ENCODE assay signal across 11 cellular contexts in the genomic region with DNA sequence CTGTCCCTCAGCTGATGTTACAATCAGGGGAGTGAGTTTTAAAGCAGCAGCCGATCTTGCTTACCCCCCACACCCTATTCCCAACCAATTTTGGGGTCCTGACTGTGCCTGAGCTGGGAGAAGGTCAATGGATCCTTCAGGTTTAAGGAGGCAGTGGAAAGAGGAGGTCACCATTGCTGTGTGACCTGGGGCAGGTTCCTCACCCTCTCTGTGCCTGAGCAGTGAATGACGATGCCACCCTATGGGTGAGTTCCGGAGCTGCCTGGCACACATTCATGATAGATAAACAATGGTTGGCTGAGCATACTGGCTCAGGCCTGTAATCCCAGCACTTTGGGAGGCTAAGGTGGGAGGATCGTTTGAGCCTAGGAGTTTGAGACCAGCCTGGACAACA. TPM values are rescaled to one million over a fixed set of nuclear protein-coding genes. Genes with fewer than 3 reads are reported as not detected.
DNase-seq lines count a peak whose midpoint lies in the region; ATAC-seq, FAIRE-seq and TF ChIP-seq lines count a peak whose summit lies in the region.
"Had no signal": no experiment of that assay in that cellular context is flagged by ENCODE, and none has a peak within 500 bp of the region (broad histone marks: within the 10 kb centered on the region; RNA-seq: fewer than 3 reads in every experiment).

No MANE protein-coding gene starts in this region.

- no peak overlapping the region for H2AFZ ChIP-seq in HepG2 (ENCODE audit: low read length)

- no peak for DNase-seq in T-helper 2 cell treated with Interferon-gamma antibody and Interleukin-4, amounts not matched to agents 5 μg/mL and 100 μg/mL, for 36 hours (ENCODE audit: low spot score)
- DNase-seq in T-helper 2 cell: no peak
- no peak for DNase-seq in activated T-helper 1 cell treated with anti-CD3 and anti-CD28 coated beads, Interleukin-12 subunit alpha, Interleukin-12 subunit beta, Interleukin-2, Interleukin-4 antibody, amounts not matched to agents 30 ng/mL and 10 ng/mL and 1 ng/mL, durations not matched to agents 14 hours and 24 hours and 36 hours (ENCODE audit: low spot score)
- no peak for DNase-seq in HepG2 (ENCODE audit: low spot score)
- no peak for DNase-seq in stomach
- no peak for DNase-seq in dedifferentiated amniotic fluid mesenchymal stem cell (ENCODE audit: extremely low spot score)
- DNase-seq in UCSD-AML1 (lab: John Stamatoyannopoulos, UW; ENCODE audit: unreplicated experiment): no peak
- no peak for DNase-seq in SW480 (ENCODE audit: low spot score)
- DNase-seq: 8988T, retina, WERI-Rb-1 had no signal

- no TSS peak for BruUV-seq in HepG2 (replicated peaks; lab: Mats Ljungman, UMichigan)

- H3K9me3 ChIP-seq in HepG2 (ENCODE audit: low read length): no peaks in the 10 kb centered on the region
- H3K9me3 ChIP-seq in stomach: no peaks in the 10 kb centered on the region

- H3K27me3 Mint-ChIP-seq in T-helper 2 cell treated with Interferon-gamma antibody and Interleukin-4, amounts not matched to agents 5 μg/mL and 100 μg/mL, for 36 hours (ENCODE audit: low read depth): no peaks in the 10 kb centered on the region
- peaks cover 1% of the 10 kb centered on the region for H3K27me3 Mint-ChIP-seq in activated T-helper 1 cell treated with anti-CD3 and anti-CD28 coated beads, Interleukin-12 subunit alpha, Interleukin-12 subunit beta, Interleukin-2, Interleukin-4 antibody, amounts not matched to agents 30 ng/mL and 10 ng/mL and 1 ng/mL, durations not matched to agents 14 hours and 24 hours and 36 hours (ENCODE audit: insufficient read depth)

- 100% methylated on average over 4 of the region's 4 CpGs for WGBS in HepG2 (ENCODE audit: low lambda C conversion rate)
- 34 to 59% (median 54%) methylated on average over 4 of the region's 4 CpGs for WGBS in stomach, 5 donors

- peak overlapping the region; percentile 71 for H3K27ac Mint-ChIP-seq in T-helper 2 cell treated with Interferon-gamma antibody and Interleukin-4, amounts not matched to agents 5 μg/mL and 100 μg/mL, for 36 hours
- H3K27ac Mint-ChIP-seq in activated T-helper 1 cell treated with anti-CD3 and anti-CD28 coated beads, Interleukin-12 subunit alpha, Interleukin-12 subunit beta, Interleukin-2, Interleukin-4 antibody, amounts not matched to agents 30 ng/mL and 10 ng/mL and 1 ng/mL, durations not matched to agents 14 hours and 24 hours and 36 hours: peak overlapping the region; percentile 58

- CTCF ChIA-PET in HepG2 (lab: Yijun Ruan, JAX; ENCODE audit: low intra/inter-chr PET ratio, low total read pairs): no interaction called here

- no peak for FAIRE-seq in HepG2 (lab: Jason Lieb, UNC)

- intact Hi-C loops in activated T-helper 1 cell treated with anti-CD3 and anti-CD28 coated beads, Interleukin-12 subunit alpha, Interleukin-12 subunit beta, Interleukin-2, Interleukin-4 antibody, amounts not matched to agents 30 ng/mL and 10 ng/mL and 1 ng/mL, durations not matched to agents 14 hours and 24 hours and 36 hours (cut with micrococcal nuclease): no loop called here
- intact Hi-C loops in HepG2 (cut with micrococcal nuclease; ENCODE audit: unreplicated experiment) (loop anchor here (1.0 kb wide), 1 partner anchor 19 kb away; no protein-coding TSS in a partner anchor), stomach (cut with DNase I; ENCODE audit: low total_unique reads) (no loop called here)

- TF ChIP-seq RAD21 in HepG2 (CRISPR knock-in tag; IDR thresholded peaks at IDR 0.05): no peak

- no peak overlapping the region for H3K4me2 ChIP-seq in HepG2 (ENCODE audit: low read depth, low read length)

- peak overlapping the region; percentile 50 for H3K4me3 Mint-ChIP-seq in T-helper 2 cell treated with Interferon-gamma antibody and Interleukin-4, amounts not matched to agents 5 μg/mL and 100 μg/mL, for 36 hours
- H3K4me3 Mint-ChIP-seq in activated T-helper 1 cell treated with anti-CD3 and anti-CD28 coated beads, Interleukin-12 subunit alpha, Interleukin-12 subunit beta, Interleukin-2, Interleukin-4 antibody, amounts not matched to agents 30 ng/mL and 10 ng/mL and 1 ng/mL, durations not matched to agents 14 hours and 24 hours and 36 hours: peak overlapping the region; percentile 37

- peaks cover 25% of the 10 kb centered on the region for H3K36me3 Mint-ChIP-seq in T-helper 2 cell treated with Interferon-gamma antibody and Interleukin-4, amounts not matched to agents 5 μg/mL and 100 μg/mL, for 36 hours (ENCODE audit: low read depth)
- H3K36me3 Mint-ChIP-seq in activated T-helper 1 cell treated with anti-CD3 and anti-CD28 coated beads, Interleukin-12 subunit alpha, Interleukin-12 subunit beta, Interleukin-2, Interleukin-4 antibody, amounts not matched to agents 30 ng/mL and 10 ng/mL and 1 ng/mL, durations not matched to agents 14 hours and 24 hours and 36 hours (ENCODE audit: low read depth): peaks cover 12% of the 10 kb centered on the region

- ATAC-seq in HepG2: no peak

- in situ Hi-C loops in HepG2 (cut with HindIII; ENCODE audit: extremely low pct_ligation_motif_present, low pct_unique_long_range_greater_than_20kb): no loop called here

- H3K4me3 ChIP-seq in HepG2 (replicated peaks in 1 of 3; ENCODE audit: insufficient read depth in 1 of 3, low read depth in 2 of 3, low read length in 3 of 3): no peak overlapping the region
- no peak overlapping the region for H3K4me3 ChIP-seq in stomach

- peaks cover 34% of the 10 kb centered on the region for H3K4me1 Mint-ChIP-seq in T-helper 2 cell treated with Interferon-gamma antibody and Interleukin-4, amounts not matched to agents 5 μg/mL and 100 μg/mL, for 36 hours (ENCODE audit: low read depth)
- H3K4me1 Mint-ChIP-seq in activated T-helper 1 cell treated with anti-CD3 and anti-CD28 coated beads, Interleukin-12 subunit alpha, Interleukin-12 subunit beta, Interleukin-2, Interleukin-4 antibody, amounts not matched to agents 30 ng/mL and 10 ng/mL and 1 ng/mL, durations not matched to agents 14 hours and 24 hours and 36 hours (ENCODE audit: low read depth): peaks cover 45% of the 10 kb centered on the region

- POLR2A ChIA-PET in HepG2 (lab: Yijun Ruan, JAX): interaction anchor here (5.8 to 7.2 kb wide), 3 partner anchors 9 to 22 kb away, joined by 51 to 251 read pairs (median 187); a partner anchor contains a TSS

- no peak overlapping the region for H3K27ac ChIP-seq in HepG2 (ENCODE audit: extremely low read length, insufficient read depth, low read length)
- H3K27ac ChIP-seq in stomach: peak overlapping the region in 4 of 5 donors; percentile 96 to 98 (median 98)
- H3K27ac ChIP-seq: WERI-Rb-1 had no signal

- H3K27me3 ChIP-seq in HepG2 (ENCODE audit: control insufficient read depth in 1 of 2, insufficient read depth in 2 of 2, low read length in 2 of 2) (no peaks in the 10 kb centered on the region), stomach (no peaks in the 10 kb centered on the region)

- no peaks in the 10 kb centered on the region for H3K79me2 ChIP-seq in HepG2 (ENCODE audit: insufficient read depth, low read length)

- TF ChIP-seq POLR2A in HepG2 (IDR thresholded peaks at IDR 0.05; ENCODE audit: insufficient read depth in 1 of 2, low read depth in 2 of 2, low read length in 2 of 2) (no peak), stomach (IDR thresholded peaks at IDR 0.05) (no peak)

- H3K9ac ChIP-seq in HepG2 (ENCODE audit: insufficient read depth, low read depth, low read length): no peak overlapping the region

- no peaks in the 10 kb centered on the region for H3K9me3 Mint-ChIP-seq in T-helper 2 cell treated with Interferon-gamma antibody and Interleukin-4, amounts not matched to agents 5 μg/mL and 100 μg/mL, for 36 hours
- H3K9me3 Mint-ChIP-seq in activated T-helper 1 cell treated with anti-CD3 and anti-CD28 coated beads, Interleukin-12 subunit alpha, Interleukin-12 subunit beta, Interleukin-2, Interleukin-4 antibody, amounts not matched to agents 30 ng/mL and 10 ng/mL and 1 ng/mL, durations not matched to agents 14 hours and 24 hours and 36 hours: no peaks in the 10 kb centered on the region

- TF ChIP-seq CTCF in HepG2 (CRISPR knock-in tag; IDR thresholded peaks at IDR 0.05): no peak
- no peak for TF ChIP-seq CTCF in stomach (IDR thresholded peaks at IDR 0.05)

- TF ChIP-seq EP300 in HepG2 (IDR thresholded peaks at IDR 0.05; ENCODE audit: low read depth in 2 of 2, low read length in 2 of 2) (no peak), HepG2 (CRISPR knock-in tag; IDR thresholded peaks at IDR 0.05; ENCODE audit: borderline replicate concordance) (no peak), stomach (IDR thresholded peaks at IDR 0.05) (no peak)

- H3K36me3 ChIP-seq in HepG2 (replicated peaks in 1 of 2; ENCODE audit: control insufficient read depth in 1 of 2, insufficient read depth in 2 of 2, low read length in 2 of 2): no peaks in the 10 kb centered on the region
- H3K36me3 ChIP-seq in stomach: peaks cover 0 to 5% (median 1%) of the 10 kb centered on the region in 4 donors

- no peaks in the 10 kb centered on the region for H4K20me1 ChIP-seq in HepG2 (ENCODE audit: insufficient read depth, low read length)

- H3K4me1 ChIP-seq in HepG2 (ENCODE audit: insufficient read depth, low read length) (peaks cover 59% of the 10 kb centered on the region), stomach (peaks cover 47 to 68% (median 60%) of the 10 kb centered on the region in 4 donors)

RNA-seq across cellular contexts. Expression of a gene that starts 20.3 kb away (rescaled TPM):
- total RNA-seq in activated T-helper 1 cell treated with anti-CD3 and anti-CD28 coated beads, Interleukin-12 subunit alpha, Interleukin-12 subunit beta, Interleukin-2, Interleukin-4 antibody, amounts not matched to agents 30 ng/mL and 10 ng/mL and 1 ng/mL, durations not matched to agents 14 hours and 24 hours and 36 hours: 431 and 455 TPM in 2 replicates
- total RNA-seq in HepG2 (2016; rRNA removed; fragmentation: Illumina TruSeq; extraction: Trizol) (31.8 and 41.2 TPM in 2 replicates), stomach (1,000 to 10,000 TPM in 2 of 5 donors, 100 to 1,000 TPM in 3; 118 to 1,659 (median 737) TPM)
- 36.4 and 41.0 TPM in 2 replicates for total RNA-seq in HepG2 (2016; cell fraction: cytosol; rRNA removed; fragmentation: Illumina TruSeq; extraction: Trizol; ENCODE audit: low read depth)
- 30.0 and 40.6 TPM in 2 replicates for total RNA-seq in HepG2 (2016; cell fraction: insoluble cytoplasmic fraction; rRNA removed; fragmentation: Illumina TruSeq; extraction: Trizol)
- total RNA-seq in HepG2 (2016; cell fraction: membrane; rRNA removed; fragmentation: Illumina TruSeq; extraction: Trizol): 68.5 and 98.0 TPM in 2 replicates
- total RNA-seq in HepG2 (2016; cell fraction: nucleus; rRNA removed; fragmentation: Illumina TruSeq; extraction: Trizol): 23.4 and 45.2 TPM in 2 replicates
- polyA plus RNA-seq in HepG2 (2011; rRNA removed) (59.8 and 124 TPM in 2 replicates), stomach (100 to 1,000 TPM in 2 of 3 donors, 10 to 100 TPM in 1; 78.6 to 272 (median 102) TPM)
- polyA plus RNA-seq in HepG2 (2011; cell fraction: cytosol; rRNA removed): 93.9 and 178 TPM in 2 replicates
- 129 and 136 TPM in 2 replicates for polyA plus RNA-seq in HepG2 (2011; cell fraction: nucleus; rRNA removed)
- polyA plus RNA-seq in HepG2 (2012): 44.0 and 66.6 TPM in 2 replicates
- polyA plus RNA-seq in HepG2 (2016; cell fraction: cytosol; fragmentation: Illumina TruSeq; extraction: Trizol; ENCODE audit: low read depth): 85.1 and 91.8 TPM in 2 replicates
- 74.4 and 76.0 TPM in 2 replicates for polyA plus RNA-seq in HepG2 (2016; cell fraction: insoluble cytoplasmic fraction; fragmentation: Illumina TruSeq; extraction: Trizol; ENCODE audit: low read depth)
- 131 and 149 TPM in 2 replicates for polyA plus RNA-seq in HepG2 (2016; cell fraction: membrane; fragmentation: Illumina TruSeq; extraction: Trizol; ENCODE audit: low read depth)
- polyA plus RNA-seq in HepG2 (2016; cell fraction: nucleus; fragmentation: Illumina TruSeq; extraction: Trizol; ENCODE audit: insufficient read depth, low read depth): 77.1 and 84.7 TPM in 2 replicates
- 49.7 and 194 TPM in 2 replicates for polyA minus RNA-seq in HepG2 (2011; rRNA and poly(A)+ RNA removed; ENCODE audit: low replicate concordance)
- polyA minus RNA-seq in HepG2 (2011; cell fraction: cytosol; rRNA and poly(A)+ RNA removed): 164 and 168 TPM in 2 replicates
- polyA minus RNA-seq in HepG2 (2011; cell fraction: nucleus; rRNA and poly(A)+ RNA removed): 60.5 and 91.9 TPM in 2 replicates

RNA-seq across cellular contexts. Expression of a gene that starts 21.2 kb away (rescaled TPM):
- total RNA-seq in activated T-helper 1 cell treated with anti-CD3 and anti-CD28 coated beads, Interleukin-12 subunit alpha, Interleukin-12 subunit beta, Interleukin-2, Interleukin-4 antibody, amounts not matched to agents 30 ng/mL and 10 ng/mL and 1 ng/mL, durations not matched to agents 14 hours and 24 hours and 36 hours: 198 and 200 TPM in 2 replicates
- total RNA-seq in HepG2 (2016; rRNA removed; fragmentation: Illumina TruSeq; extraction: Trizol): 166 and 188 TPM in 2 replicates
- 129 and 159 TPM in 2 replicates for total RNA-seq in HepG2 (2016; cell fraction: cytosol; rRNA removed; fragmentation: Illumina TruSeq; extraction: Trizol; ENCODE audit: low read depth)
- 185 and 208 TPM in 2 replicates for total RNA-seq in HepG2 (2016; cell fraction: insoluble cytoplasmic fraction; rRNA removed; fragmentation: Illumina TruSeq; extraction: Trizol)
- total RNA-seq in HepG2 (2016; cell fraction: membrane; rRNA removed; fragmentation: Illumina TruSeq; extraction: Trizol): 248 and 299 TPM in 2 replicates
- total RNA-seq in HepG2 (2016; cell fraction: nucleus; rRNA removed; fragmentation: Illumina TruSeq; extraction: Trizol): 62.8 and 69.8 TPM in 2 replicates
- polyA plus RNA-seq in HepG2 (2011; rRNA removed): 65.8 and 66.8 TPM in 2 replicates
- 97.1 and 133 TPM in 2 replicates for polyA plus RNA-seq in HepG2 (2011; cell fraction: cytosol; rRNA removed)
- polyA plus RNA-seq in HepG2 (2011; cell fraction: nucleus; rRNA removed): 51.8 and 54.0 TPM in 2 replicates
- polyA plus RNA-seq in HepG2 (2012): 62.7 and 78.9 TPM in 2 replicates
- polyA plus RNA-seq in HepG2 (2016; cell fraction: cytosol; fragmentation: Illumina TruSeq; extraction: Trizol; ENCODE audit: low read depth): 166 and 238 TPM in 2 replicates
- 205 and 220 TPM in 2 replicates for polyA plus RNA-seq in HepG2 (2016; cell fraction: insoluble cytoplasmic fraction; fragmentation: Illumina TruSeq; extraction: Trizol; ENCODE audit: low read depth)
- 217 and 267 TPM in 2 replicates for polyA plus RNA-seq in HepG2 (2016; cell fraction: membrane; fragmentation: Illumina TruSeq; extraction: Trizol; ENCODE audit: low read depth)
- 105 and 120 TPM in 2 replicates for polyA plus RNA-seq in HepG2 (2016; cell fraction: nucleus; fragmentation: Illumina TruSeq; extraction: Trizol; ENCODE audit: insufficient read depth, low read depth)
- polyA minus RNA-seq in HepG2 (2011; rRNA and poly(A)+ RNA removed; ENCODE audit: low replicate concordance): 40.8 and 88.8 TPM in 2 replicates
- polyA minus RNA-seq in HepG2 (2011; cell fraction: cytosol; rRNA and poly(A)+ RNA removed): 24.9 and 32.6 TPM in 2 replicates
- polyA minus RNA-seq in HepG2 (2011; cell fraction: nucleus; rRNA and poly(A)+ RNA removed): 13.4 and 14.2 TPM in 2 replicates
- total RNA-seq in stomach: 100 to 1,000 TPM in 2 of 5 donors, 10 to 100 TPM in 3; 24.1 to 185 (median 98.6) TPM
- polyA plus RNA-seq in stomach: 100 to 1,000 TPM; 114 to 181 (median 173) TPM

RNA-seq across cellular contexts. Expression of a gene that starts 27.5 kb away (rescaled TPM):
- total RNA-seq in activated T-helper 1 cell treated with anti-CD3 and anti-CD28 coated beads, Interleukin-12 subunit alpha, Interleukin-12 subunit beta, Interleukin-2, Interleukin-4 antibody, amounts not matched to agents 30 ng/mL and 10 ng/mL and 1 ng/mL, durations not matched to agents 14 hours and 24 hours and 36 hours: 2.8 and 3.2 TPM in 2 replicates
- 0.04 and 0.07 TPM in 2 replicates for total RNA-seq in HepG2 (2016; rRNA removed; fragmentation: Illumina TruSeq; extraction: Trizol)
- total RNA-seq in HepG2 (2016; cell fraction: cytosol; rRNA removed; fragmentation: Illumina TruSeq; extraction: Trizol; ENCODE audit: low read depth): not detected in 2 replicates
- 0.04 TPM in 1 of 2 replicates, not detected in the other for total RNA-seq in HepG2 (2016; cell fraction: insoluble cytoplasmic fraction; rRNA removed; fragmentation: Illumina TruSeq; extraction: Trizol)
- not detected in 2 replicates for total RNA-seq in HepG2 (2016; cell fraction: membrane; rRNA removed; fragmentation: Illumina TruSeq; extraction: Trizol)
- 0.13 TPM in 1 of 2 replicates, not detected in the other for total RNA-seq in HepG2 (2016; cell fraction: nucleus; rRNA removed; fragmentation: Illumina TruSeq; extraction: Trizol)
- polyA plus RNA-seq in HepG2 (2011; rRNA removed): 0.14 and 0.18 TPM in 2 replicates
- polyA plus RNA-seq in HepG2 (2011; cell fraction: cytosol; rRNA removed): 0.03 and 0.04 TPM in 2 replicates
- polyA plus RNA-seq in HepG2 (2011; cell fraction: nucleus; rRNA removed): 1.3 and 1.5 TPM in 2 replicates
- 0.13 TPM in 2 replicates for polyA plus RNA-seq in HepG2 (2012)
- not detected in 2 replicates for polyA plus RNA-seq in HepG2 (2016; cell fraction: cytosol; fragmentation: Illumina TruSeq; extraction: Trizol; ENCODE audit: low read depth)
- polyA plus RNA-seq in HepG2 (2016; cell fraction: insoluble cytoplasmic fraction; fragmentation: Illumina TruSeq; extraction: Trizol; ENCODE audit: low read depth): not detected in 2 replicates
- polyA plus RNA-seq in HepG2 (2016; cell fraction: membrane; fragmentation: Illumina TruSeq; extraction: Trizol; ENCODE audit: low read depth): not detected in 2 replicates
- polyA plus RNA-seq in HepG2 (2016; cell fraction: nucleus; fragmentation: Illumina TruSeq; extraction: Trizol; ENCODE audit: insufficient read depth, low read depth): 0.25 and 0.49 TPM in 2 replicates
- 0.26 and 0.91 TPM in 2 replicates for polyA minus RNA-seq in HepG2 (2011; rRNA and poly(A)+ RNA removed; ENCODE audit: low replicate concordance)
- 0.53 TPM in 1 of 2 replicates, not detected in the other for polyA minus RNA-seq in HepG2 (2011; cell fraction: cytosol; rRNA and poly(A)+ RNA removed)
- 0.52 and 0.62 TPM in 2 replicates for polyA minus RNA-seq in HepG2 (2011; cell fraction: nucleus; rRNA and poly(A)+ RNA removed)
- 10 to 100 TPM in 1 of 5 donors, 1 to 10 TPM in 3, not detected in 1; 2.4 to 35.7 (median 4.0) TPM for total RNA-seq in stomach
- 1 to 10 TPM; 1.4 to 2.7 (median 2.6) TPM for polyA plus RNA-seq in stomach

RNA-seq across cellular contexts. Expression of a gene that starts 38.7 kb away (rescaled TPM):
- total RNA-seq in activated T-helper 1 cell treated with anti-CD3 and anti-CD28 coated beads, Interleukin-12 subunit alpha, Interleukin-12 subunit beta, Interleukin-2, Interleukin-4 antibody, amounts not matched to agents 30 ng/mL and 10 ng/mL and 1 ng/mL, durations not matched to agents 14 hours and 24 hours and 36 hours: 17.9 and 21.5 TPM in 2 replicates
- 56.6 and 57.7 TPM in 2 replicates for total RNA-seq in HepG2 (2016; rRNA removed; fragmentation: Illumina TruSeq; extraction: Trizol)
- 13.1 and 14.4 TPM in 2 replicates for total RNA-seq in HepG2 (2016; cell fraction: cytosol; rRNA removed; fragmentation: Illumina TruSeq; extraction: Trizol; ENCODE audit: low read depth)
- total RNA-seq in HepG2 (2016; cell fraction: insoluble cytoplasmic fraction; rRNA removed; fragmentation: Illumina TruSeq; extraction: Trizol): 51.1 and 64.9 TPM in 2 replicates
- 36.0 and 36.7 TPM in 2 replicates for total RNA-seq in HepG2 (2016; cell fraction: membrane; rRNA removed; fragmentation: Illumina TruSeq; extraction: Trizol)
- 30.3 and 33.5 TPM in 2 replicates for total RNA-seq in HepG2 (2016; cell fraction: nucleus; rRNA removed; fragmentation: Illumina TruSeq; extraction: Trizol)
- 53.1 and 64.3 TPM in 2 replicates for polyA plus RNA-seq in HepG2 (2011; rRNA removed)
- 37.2 and 38.6 TPM in 2 replicates for polyA plus RNA-seq in HepG2 (2011; cell fraction: cytosol; rRNA removed)
- polyA plus RNA-seq in HepG2 (2011; cell fraction: nucleus; rRNA removed): 97.0 and 102 TPM in 2 replicates
- 26.8 and 28.6 TPM in 2 replicates for polyA plus RNA-seq in HepG2 (2012)
- polyA plus RNA-seq in HepG2 (2016; cell fraction: cytosol; fragmentation: Illumina TruSeq; extraction: Trizol; ENCODE audit: low read depth): 15.6 and 16.2 TPM in 2 replicates
- polyA plus RNA-seq in HepG2 (2016; cell fraction: insoluble cytoplasmic fraction; fragmentation: Illumina TruSeq; extraction: Trizol; ENCODE audit: low read depth): 40.6 and 44.1 TPM in 2 replicates
- polyA plus RNA-seq in HepG2 (2016; cell fraction: membrane; fragmentation: Illumina TruSeq; extraction: Trizol; ENCODE audit: low read depth): 22.8 and 23.5 TPM in 2 replicates
- polyA plus RNA-seq in HepG2 (2016; cell fraction: nucleus; fragmentation: Illumina TruSeq; extraction: Trizol; ENCODE audit: insufficient read depth, low read depth): 51.1 and 66.5 TPM in 2 replicates
- polyA minus RNA-seq in HepG2 (2011; rRNA and poly(A)+ RNA removed; ENCODE audit: low replicate concordance): 22.4 and 187 TPM in 2 replicates
- polyA minus RNA-seq in HepG2 (2011; cell fraction: cytosol; rRNA and poly(A)+ RNA removed): 44.1 and 52.6 TPM in 2 replicates
- 46.4 and 57.7 TPM in 2 replicates for polyA minus RNA-seq in HepG2 (2011; cell fraction: nucleus; rRNA and poly(A)+ RNA removed)
- total RNA-seq in stomach: 10 to 100 TPM in 4 of 5 donors, 1 to 10 TPM in 1; 8.0 to 58.9 (median 22.9) TPM
- polyA plus RNA-seq in stomach: 10 to 100 TPM in 2 of 3 donors, 1 to 10 TPM in 1; 8.4 to 40.0 (median 31.8) TPM
